Comparison of ENCODE assay signal across 1 cellular context in the genomic region with DNA sequence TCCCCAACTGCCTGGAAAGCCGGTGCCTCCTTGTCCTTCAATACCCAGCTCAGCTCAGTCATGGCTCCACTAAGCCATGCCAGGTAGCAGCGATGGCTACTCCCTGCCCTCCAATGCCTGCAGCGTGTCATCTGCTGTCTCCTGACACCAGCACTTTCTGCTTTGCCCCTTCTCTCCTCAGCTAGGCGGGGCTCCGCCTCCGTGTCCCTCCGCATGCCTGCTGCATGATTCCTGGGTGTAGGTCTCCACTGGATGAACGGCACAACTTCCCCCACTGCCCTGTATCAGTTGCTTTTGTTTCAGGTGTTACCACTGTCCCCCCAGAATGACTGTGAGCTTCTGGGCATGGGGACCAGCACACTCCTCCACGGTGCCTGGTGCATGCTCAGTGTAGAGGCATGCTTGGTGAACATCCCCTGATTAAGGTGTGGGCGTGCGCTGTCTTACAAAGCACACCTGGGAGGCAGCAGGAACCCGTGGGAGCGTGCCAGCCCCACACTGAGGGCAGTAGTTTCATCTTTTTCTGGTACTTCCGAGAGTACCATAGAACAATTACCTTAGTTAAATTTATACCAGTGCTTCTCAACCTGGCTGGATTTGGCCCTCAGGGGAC.
TF ChIP-seq lines count a peak whose summit lies in the region.

No MANE protein-coding gene starts in this region.

TF ChIP-seq in WTC11, 78 proteins besides CTCF, POLR2A, EP300 and RAD21 (continued from another document):
- TF ChIP-seq, protein P1, sequence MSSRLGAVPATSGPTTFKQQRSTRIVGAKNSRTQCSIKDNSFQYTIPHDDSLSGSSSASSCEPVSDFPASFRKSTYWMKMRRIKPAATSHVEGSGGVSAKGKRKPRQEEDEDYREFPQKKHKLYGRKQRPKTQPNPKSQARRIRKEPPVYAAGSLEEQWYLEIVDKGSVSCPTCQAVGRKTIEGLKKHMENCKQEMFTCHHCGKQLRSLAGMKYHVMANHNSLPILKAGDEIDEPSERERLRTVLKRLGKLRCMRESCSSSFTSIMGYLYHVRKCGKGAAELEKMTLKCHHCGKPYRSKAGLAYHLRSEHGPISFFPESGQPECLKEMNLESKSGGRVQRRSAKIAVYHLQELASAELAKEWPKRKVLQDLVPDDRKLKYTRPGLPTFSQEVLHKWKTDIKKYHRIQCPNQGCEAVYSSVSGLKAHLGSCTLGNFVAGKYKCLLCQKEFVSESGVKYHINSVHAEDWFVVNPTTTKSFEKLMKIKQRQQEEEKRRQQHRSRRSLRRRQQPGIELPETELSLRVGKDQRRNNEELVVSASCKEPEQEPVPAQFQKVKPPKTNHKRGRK (CRISPR knock-in tag; IDR thresholded peaks at IDR 0.05; ENCODE audit: borderline replicate concordance), result no peak
- TF ChIP-seq PRRX2 (CRISPR knock-in tag; IDR thresholded peaks at IDR 0.05) (no peak), ELF4 (CRISPR knock-in tag; IDR thresholded peaks at IDR 0.05; ENCODE audit: low read depth) (no peak), KAT7 (CRISPR knock-in tag; IDR thresholded peaks at IDR 0.05; ENCODE audit: borderline replicate concordance) (no peak), TP53 (CRISPR knock-in tag; IDR thresholded peaks at IDR 0.05) (no peak), ZNF263 (CRISPR knock-in tag; IDR thresholded peaks at IDR 0.05; ENCODE audit: low read depth) (no peak), SOX15 (CRISPR knock-in tag; IDR thresholded peaks at IDR 0.05) (no peak), TEAD1 (CRISPR knock-in tag; IDR thresholded peaks at IDR 0.05) (no peak), RORB (CRISPR knock-in tag; IDR thresholded peaks at IDR 0.05) (no peak), ZNF232 (CRISPR knock-in tag; IDR thresholded peaks at IDR 0.05) (no peak), MYBL2 (CRISPR knock-in tag; IDR thresholded peaks at IDR 0.05) (no peak), FOXK1 (CRISPR knock-in tag; IDR thresholded peaks at IDR 0.05) (no peak), IRF2 (CRISPR knock-in tag; IDR thresholded peaks at IDR 0.05; ENCODE audit: borderline replicate concordance, low read depth) (no peak)
- TF ChIP-seq, protein P2, sequence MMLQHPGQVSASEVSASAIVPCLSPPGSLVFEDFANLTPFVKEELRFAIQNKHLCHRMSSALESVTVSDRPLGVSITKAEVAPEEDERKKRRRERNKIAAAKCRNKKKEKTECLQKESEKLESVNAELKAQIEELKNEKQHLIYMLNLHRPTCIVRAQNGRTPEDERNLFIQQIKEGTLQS (CRISPR knock-in tag; conservative IDR thresholded peaks at IDR 0.05), result no peak
- TF ChIP-seq, protein P3, sequence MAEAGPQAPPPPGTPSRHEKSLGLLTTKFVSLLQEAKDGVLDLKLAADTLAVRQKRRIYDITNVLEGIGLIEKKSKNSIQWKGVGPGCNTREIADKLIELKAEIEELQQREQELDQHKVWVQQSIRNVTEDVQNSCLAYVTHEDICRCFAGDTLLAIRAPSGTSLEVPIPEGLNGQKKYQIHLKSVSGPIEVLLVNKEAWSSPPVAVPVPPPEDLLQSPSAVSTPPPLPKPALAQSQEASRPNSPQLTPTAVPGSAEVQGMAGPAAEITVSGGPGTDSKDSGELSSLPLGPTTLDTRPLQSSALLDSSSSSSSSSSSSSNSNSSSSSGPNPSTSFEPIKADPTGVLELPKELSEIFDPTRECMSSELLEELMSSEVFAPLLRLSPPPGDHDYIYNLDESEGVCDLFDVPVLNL (CRISPR knock-in tag; IDR thresholded peaks at IDR 0.05; ENCODE audit: borderline replicate concordance, low read depth), result no peak
- TF ChIP-seq, protein P4, sequence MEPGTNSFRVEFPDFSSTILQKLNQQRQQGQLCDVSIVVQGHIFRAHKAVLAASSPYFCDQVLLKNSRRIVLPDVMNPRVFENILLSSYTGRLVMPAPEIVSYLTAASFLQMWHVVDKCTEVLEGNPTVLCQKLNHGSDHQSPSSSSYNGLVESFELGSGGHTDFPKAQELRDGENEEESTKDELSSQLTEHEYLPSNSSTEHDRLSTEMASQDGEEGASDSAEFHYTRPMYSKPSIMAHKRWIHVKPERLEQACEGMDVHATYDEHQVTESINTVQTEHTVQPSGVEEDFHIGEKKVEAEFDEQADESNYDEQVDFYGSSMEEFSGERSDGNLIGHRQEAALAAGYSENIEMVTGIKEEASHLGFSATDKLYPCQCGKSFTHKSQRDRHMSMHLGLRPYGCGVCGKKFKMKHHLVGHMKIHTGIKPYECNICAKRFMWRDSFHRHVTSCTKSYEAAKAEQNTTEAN (CRISPR knock-in tag; IDR thresholded peaks at IDR 0.05), result no peak
